Comparison of ENCODE assay signal across 8 cellular contexts in the genomic region with DNA sequence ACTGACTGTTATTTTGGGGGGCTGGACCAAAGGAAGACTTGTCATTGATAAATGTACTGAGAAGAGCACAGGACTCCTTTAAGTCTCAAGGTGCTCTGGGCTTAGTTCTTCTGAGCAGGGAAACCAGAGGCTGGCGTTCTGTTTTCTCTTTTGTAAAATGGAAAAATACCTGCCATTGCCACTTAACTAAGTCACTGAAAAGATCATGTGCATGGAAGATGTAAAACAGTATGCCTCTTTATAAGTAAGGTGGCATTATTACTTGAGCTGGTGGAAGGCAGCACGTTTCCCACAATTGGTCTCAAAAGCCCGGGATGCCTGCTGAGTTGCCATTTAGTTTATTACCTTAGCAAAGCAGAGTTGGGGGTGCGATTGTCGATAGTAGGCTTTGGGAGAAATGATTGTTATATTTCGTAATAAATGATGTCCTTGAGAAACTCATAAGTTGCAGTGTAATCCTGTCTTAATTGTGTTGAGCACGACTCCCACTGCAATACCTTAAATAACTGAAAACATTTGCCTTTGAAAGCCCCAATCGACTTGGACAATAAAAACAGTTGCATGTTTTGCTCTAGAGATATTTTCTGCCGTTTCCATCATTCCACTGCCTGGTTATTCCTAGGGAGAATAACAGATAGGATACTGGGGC. TPM values are rescaled to one million over a fixed set of nuclear protein-coding genes. Genes with fewer than 3 reads are reported as not detected.
DNase-seq lines count a peak whose midpoint lies in the region; ATAC-seq and TF ChIP-seq lines count a peak whose summit lies in the region.

No MANE protein-coding gene starts in this region.

- WGBS in esophagus, 2 donors = 9 to 10% methylated on average over 9 of the region's 9 CpGs
- WGBS in prostate gland = 10% methylated on average over 9 of the region's 9 CpGs

- TF ChIP-seq CTCF in Peyer's patch (IDR thresholded peaks at IDR 0.05) = no peak
- TF ChIP-seq CTCF in prostate gland (IDR thresholded peaks at IDR 0.05) = no peak

- H3K27ac ChIP-seq in Peyer's patch (peak overlapping the region; percentile 91 to 99 (median 95)), esophagus (ENCODE audit: low read depth in 2 of 2, low read length in 1 of 2) (peak overlapping the region; percentile 96 to 98), prostate gland (peak overlapping the region; percentile 92 to 98)

- no peaks in the 10 kb centered on the region for H3K27me3 ChIP-seq in Peyer's patch
- no peaks in the 10 kb centered on the region for H3K27me3 ChIP-seq in esophagus (ENCODE audit: control insufficient read depth in 1 of 2, insufficient read depth in 2 of 2, low read length in 2 of 2)
- H3K27me3 ChIP-seq in prostate gland (replicated peaks; ENCODE audit: insufficient read depth) = no peaks in the 10 kb centered on the region

- DNase-seq in Peyer's patch (peak in 1 of 3 donors; percentile 34), prostate gland (ENCODE audit: low spot score) (no peak), NCI-H1105 treated with DMSO at 0.1 percent for 48 hours (lab: John Stamatoyannopoulos, UW) (no peak), midbrain (lab: John Stamatoyannopoulos, UW) (no peak)

- H3K36me3 ChIP-seq in Peyer's patch (no peaks in the 10 kb centered on the region), esophagus (ENCODE audit: control insufficient read depth in 2 of 2, insufficient read depth in 2 of 2, low read length in 1 of 2) (no peaks in the 10 kb centered on the region), prostate gland (no peaks in the 10 kb centered on the region)

- H3K9me3 ChIP-seq in Peyer's patch (no peaks in the 10 kb centered on the region), esophagus (ENCODE audit: control insufficient read depth in 2 of 2, insufficient read depth in 1 of 2, low read depth in 1 of 2, low read length in 1 of 2) (no peaks in the 10 kb centered on the region), prostate gland (no peaks in the 10 kb centered on the region)

- ATAC-seq in GM21528 (IDR thresholded peaks at IDR 0.05; ENCODE audit: low FRiP score, unreplicated experiment) = no peak
- ATAC-seq in GM18858 (IDR thresholded peaks at IDR 0.05; ENCODE audit: unreplicated experiment) = no peak

- H3K4me1 ChIP-seq in Peyer's patch (peaks cover 0 to 39% (median 3%) of the 10 kb centered on the region in 4 donors), esophagus (ENCODE audit: control insufficient read depth in 2 of 2, insufficient read depth in 2 of 2, low read length in 1 of 2) (peaks cover 0 to 9% of the 10 kb centered on the region in 2 donors), prostate gland (replicated peaks) (peaks cover 4% of the 10 kb centered on the region)

- peak overlapping the region; percentile 83 for H3K4me3 ChIP-seq in GM08714 (ENCODE audit: low read length)
- H3K4me3 ChIP-seq in Peyer's patch = peak overlapping the region; percentile 61 to 93 (median 87)
- peak overlapping the region; percentile 65 to 83 for H3K4me3 ChIP-seq in esophagus (ENCODE audit: low read depth in 1 of 2, low read length in 2 of 2)
- peak overlapping the region; percentile 89 to 91 for H3K4me3 ChIP-seq in prostate gland

- intact Hi-C loops in prostate gland (cut with DNase I) = loop anchor here (5.0 to 10.0 kb wide), 5 partner anchors 135 to 1037 kb away; no protein-coding TSS in a partner anchor

- TF ChIP-seq POLR2A in Peyer's patch (IDR thresholded peaks at IDR 0.05) (no peak), prostate gland (IDR thresholded peaks at IDR 0.05) (no peak)

RNA-seq across cellular contexts. Expression of gene JARID2, which starts 3.6 kb away (rescaled TPM):
- total RNA-seq in Peyer's patch (10 to 100 TPM; 12.1 to 33.8 (median 17.0) TPM), prostate gland (10 to 100 TPM in 1 of 2 donors, 1 to 10 TPM in 1; 7.7 to 35.4 TPM)
- polyA plus RNA-seq in esophagus = 1 to 10 TPM; 7.9 to 8.3 TPM
